In the genomic region with DNA sequence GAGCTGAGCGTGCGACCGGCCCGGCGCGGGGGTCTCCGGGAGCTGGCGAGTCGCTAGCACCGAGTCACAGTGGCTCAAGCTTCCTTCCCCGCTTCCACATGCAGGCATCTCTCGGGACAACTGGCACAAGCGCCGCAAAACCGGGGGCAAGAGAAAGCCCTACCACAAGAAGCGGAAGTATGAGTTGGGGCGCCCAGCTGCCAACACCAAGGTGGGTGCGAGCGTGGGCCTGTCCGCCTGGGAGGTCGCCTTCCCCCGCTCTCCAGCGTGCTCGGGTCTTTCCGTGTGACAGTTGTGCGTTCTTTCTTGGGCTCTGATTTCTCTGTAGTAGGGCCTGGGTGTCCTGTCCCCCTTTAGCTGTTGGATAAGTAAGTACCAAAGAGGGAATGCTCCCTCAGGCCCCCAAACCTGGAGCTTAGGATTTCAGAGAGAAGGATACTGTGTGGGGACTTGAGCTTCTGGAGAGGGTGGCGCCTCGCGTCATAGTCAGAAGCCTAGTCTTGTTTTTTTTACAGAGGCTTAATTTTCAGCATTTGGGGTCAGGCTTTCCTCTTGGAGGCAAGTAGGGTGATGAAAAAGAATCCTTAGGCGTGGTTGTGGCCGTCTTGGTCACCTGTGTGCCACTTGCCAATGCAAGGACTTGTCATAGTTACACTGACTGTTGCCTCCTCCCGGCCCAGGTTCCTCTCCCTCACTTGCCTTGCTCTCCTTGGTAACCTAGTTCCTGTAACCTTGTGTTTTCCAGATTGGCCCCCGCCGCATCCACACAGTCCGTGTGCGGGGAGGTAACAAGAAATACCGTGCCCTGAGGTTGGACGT, we compare ENCODE assay signal across 1 cellular context.
TF ChIP-seq lines count a peak whose summit lies in the region.

No MANE protein-coding gene starts in this region.

TF ChIP-seq in endothelial cell of umbilical vein, 7 proteins besides CTCF, POLR2A, EP300 and RAD21 (continued from another document):
- TF ChIP-seq, protein P1, sequence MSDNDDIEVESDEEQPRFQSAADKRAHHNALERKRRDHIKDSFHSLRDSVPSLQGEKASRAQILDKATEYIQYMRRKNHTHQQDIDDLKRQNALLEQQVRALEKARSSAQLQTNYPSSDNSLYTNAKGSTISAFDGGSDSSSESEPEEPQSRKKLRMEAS (IDR thresholded peaks at IDR 0.05; ENCODE audit: insufficient read depth, insufficient read length): no peak
- TF ChIP-seq FOS (IDR thresholded peaks at IDR 0.05; ENCODE audit: borderline replicate concordance, insufficient read depth, low read length): no peak
- no peak for TF ChIP-seq JUN (IDR thresholded peaks at IDR 0.05; ENCODE audit: borderline replicate concordance, insufficient read depth, insufficient read length, low read depth)
- no peak for TF ChIP-seq POLR2AphosphoS5 (IDR thresholded peaks at IDR 0.05; ENCODE audit: insufficient read depth, low read depth, low read length)
- TF ChIP-seq GATA2 (IDR thresholded peaks at IDR 0.05; ENCODE audit: insufficient read depth, insufficient read length, low read depth, low read length): no peak
TF ChIP-seq in endothelial cell of umbilical vein: peak in this region for 0.
